Comparison of ENCODE assay signal across 8 cellular contexts in the genomic region with DNA sequence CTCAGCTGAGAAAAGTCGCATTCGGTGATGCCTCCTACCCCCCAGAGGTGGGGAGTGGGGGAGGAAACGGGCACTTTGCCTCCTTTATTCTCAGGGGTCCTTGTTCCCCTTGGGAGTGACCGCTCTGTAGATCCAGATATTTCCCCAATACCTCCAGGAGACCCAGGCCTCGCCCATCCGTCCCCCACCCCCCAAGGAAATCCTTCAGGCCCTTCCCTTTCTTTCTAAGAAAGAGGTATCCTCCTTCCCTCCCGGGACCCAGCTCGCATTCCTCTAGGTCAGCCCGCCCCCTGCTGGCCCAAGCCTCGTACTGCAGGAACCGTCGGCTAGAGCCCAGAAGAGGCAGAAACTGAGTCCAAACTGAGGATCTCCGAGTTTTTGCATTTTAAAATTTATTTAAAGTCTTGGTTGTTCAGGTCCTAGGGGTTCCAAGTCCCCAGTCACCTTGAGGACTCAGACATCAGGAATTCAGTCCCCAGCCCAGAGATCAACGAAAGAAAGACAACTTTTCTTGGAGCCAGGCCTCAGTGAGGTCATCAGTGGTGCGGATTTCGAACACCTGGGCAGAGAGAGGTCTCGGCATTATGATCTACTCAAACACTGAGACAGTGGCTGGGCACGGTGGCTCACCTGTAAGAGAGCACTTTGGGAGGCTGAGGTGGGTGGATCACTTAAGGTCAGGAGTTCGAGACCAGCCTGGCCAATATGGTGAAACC. TPM values are rescaled to one million over a fixed set of nuclear protein-coding genes. Genes with fewer than 3 reads are reported as not detected.
DNase-seq lines count a peak whose midpoint lies in the region; ATAC-seq and TF ChIP-seq lines count a peak whose summit lies in the region.

No MANE protein-coding gene starts in this region.

- ATAC-seq in HG02973 (IDR thresholded peaks at IDR 0.05; ENCODE audit: unreplicated experiment): no peak

- in situ Hi-C loops in transverse colon (cut with MboI; ENCODE audit: low pct_ligation_motif_present in 1 of 4, low pct_unique_long_range_greater_than_20kb in 1 of 4, low sequenced_read_pairs in 3 of 4): loop anchor here in 3 of 4 donors (5.0 to 25.0 kb wide), 5 partner anchors 133 to 216 kb away; a partner anchor contains a TSS

- DNase-seq in DMS79 (lab: John Stamatoyannopoulos, UW) (peak; percentile 24), SK-N-DZ (ENCODE audit: low spot score) (peak; percentile 64), globus pallidus (ENCODE audit: low spot score) (peak; percentile 70), ovary (peak; percentile 76 to 92 (median 90)), transverse colon (peak; percentile 87)
- peak; percentile 85 for DNase-seq in activated naive CD4-positive, alpha-beta T cell treated with Interleukin-2 at 50 U/mL for 16 hours

- TF ChIP-seq CTCF in LNCAP (IDR thresholded peaks at IDR 0.05) (peak; percentile 95), ovary (IDR thresholded peaks at IDR 0.05) (peak; percentile 82 to 89 (median 83)), transverse colon (IDR thresholded peaks at IDR 0.05) (peak; percentile 94 to 98 (median 96))

- no peak overlapping the region for H3K4me3 ChIP-seq in ovary
- no peak overlapping the region for H3K4me3 ChIP-seq in transverse colon

- no peaks in the 10 kb centered on the region for H3K9me3 ChIP-seq in ovary
- no peaks in the 10 kb centered on the region for H3K9me3 ChIP-seq in transverse colon

- intact Hi-C loops in ovary (cut with DNase I) (loop anchor here in 3 of 4 donors (2.0 to 10.0 kb wide), 5 partner anchors 205 to 373 kb away; no protein-coding TSS in a partner anchor), transverse colon (cut with DNase I; ENCODE audit: low total_unique reads) (loop anchor here (5.0 kb wide), 1 partner anchor 206 kb away; no protein-coding TSS in a partner anchor)

- TF ChIP-seq POLR2A in ovary (IDR thresholded peaks at IDR 0.05) (no peak), transverse colon (IDR thresholded peaks at IDR 0.05) (no peak)

- TF ChIP-seq EP300 in ovary (IDR thresholded peaks at IDR 0.05): no peak
- no peak for TF ChIP-seq EP300 in transverse colon (IDR thresholded peaks at IDR 0.05; ENCODE audit: low read depth)

- no peaks in the 10 kb centered on the region for H3K36me3 ChIP-seq in ovary
- no peaks in the 10 kb centered on the region for H3K36me3 ChIP-seq in transverse colon

- H3K4me1 ChIP-seq in ovary (ENCODE audit: insufficient read depth) (no peaks in the 10 kb centered on the region), transverse colon (peaks cover 0 to 5% (median 0%) of the 10 kb centered on the region in 4 donors)

- H3K27ac ChIP-seq in ovary (no peak overlapping the region), transverse colon (no peak overlapping the region)

- WGBS in ovary, 3 donors: 23 to 27% (median 23%) methylated on average over 19 of the region's 19 CpGs
- WGBS in transverse colon (ENCODE audit: low coverage in 1 of 2), 2 donors: 0 to 31% methylated on average over 6 to 19 of the region's 19 CpGs

- H3K27me3 ChIP-seq in ovary (no peaks in the 10 kb centered on the region), transverse colon (no peaks in the 10 kb centered on the region)

RNA-seq across cellular contexts. Expression of a gene that starts 7.5 kb away (rescaled TPM):
- polyA plus RNA-seq in SK-N-DZ (2014; cell fraction: cytosol; rRNA removed): 1.9 and 3.1 TPM in 2 replicates
- polyA plus RNA-seq in SK-N-DZ (2014; cell fraction: nucleus; rRNA removed): 1.2 and 1.7 TPM in 2 replicates
- total RNA-seq in ovary (1 to 10 TPM in 4 of 7 donors, under 1 TPM in 3; 0.12 to 2.2 (median 1.2) TPM), transverse colon (under 1 TPM in 2 of 4 donors, not detected in 2; 0.14 to 0.64 TPM)
- polyA plus RNA-seq in ovary: 1 to 10 TPM in 1 of 2 donors, under 1 TPM in 1; 0.40 to 1.2 TPM

RNA-seq across cellular contexts. Expression of a gene that starts 7.7 kb away (rescaled TPM):
- polyA plus RNA-seq in SK-N-DZ (2014; cell fraction: cytosol; rRNA removed): not detected in 2 replicates
- not detected in 2 replicates for polyA plus RNA-seq in SK-N-DZ (2014; cell fraction: nucleus; rRNA removed)
- total RNA-seq in ovary (10 to 100 TPM in 3 of 7 donors, 1 to 10 TPM in 4; 5.6 to 21.9 (median 9.9) TPM), transverse colon (10 to 100 TPM in 2 of 4 donors, 1 to 10 TPM in 1, not detected in 1; 7.6 to 18.7 (median 17.6) TPM)
- 10 to 100 TPM; 20.5 to 39.7 TPM for polyA plus RNA-seq in ovary

RNA-seq across cellular contexts. Expression of a gene that starts 14.1 kb away (rescaled TPM):
- polyA plus RNA-seq in SK-N-DZ (2014; cell fraction: cytosol; rRNA removed): 59.3 and 63.7 TPM in 2 replicates
- polyA plus RNA-seq in SK-N-DZ (2014; cell fraction: nucleus; rRNA removed): 22.7 and 55.0 TPM in 2 replicates
- 100 to 1,000 TPM in 5 of 7 donors, 10 to 100 TPM in 2; 59.0 to 139 (median 110) TPM for total RNA-seq in ovary
- 100 to 1,000 TPM in 1 of 2 donors, 10 to 100 TPM in 1; 64.4 to 119 TPM for polyA plus RNA-seq in ovary
- total RNA-seq in transverse colon: 100 to 1,000 TPM in 1 of 4 donors, 10 to 100 TPM in 3; 60.7 to 102 (median 77.1) TPM

RNA-seq across cellular contexts. Expression of a gene that starts 31.9 kb away (rescaled TPM):
- not detected in 2 replicates for polyA plus RNA-seq in SK-N-DZ (2014; cell fraction: cytosol; rRNA removed)
- polyA plus RNA-seq in SK-N-DZ (2014; cell fraction: nucleus; rRNA removed): not detected in 2 replicates
- not detected for total RNA-seq in ovary
- not detected for polyA plus RNA-seq in ovary
- not detected for total RNA-seq in transverse colon

RNA-seq across cellular contexts. Expression of a gene that starts 60.0 kb away (rescaled TPM):
- not detected in 2 replicates for polyA plus RNA-seq in SK-N-DZ (2014; cell fraction: cytosol; rRNA removed)
- not detected in 2 replicates for polyA plus RNA-seq in SK-N-DZ (2014; cell fraction: nucleus; rRNA removed)
- total RNA-seq in ovary: not detected
- not detected for polyA plus RNA-seq in ovary
- total RNA-seq in transverse colon: not detected

Comparison
In these comparisons a context has a peak if more than half of its experiments do, and no peak if none do; other contexts are left out.
1. DNase-seq: peak in every context shown above with its lines; median percentile 90 in ovary; 87 in transverse colon; 85 in activated naive CD4-positive, alpha-beta T cell treated with Interleukin-2 at 50 U/mL for 16 hours; 70 in globus pallidus; 64 in SK-N-DZ; 24 in DMS79.